1 cellular context compared by ENCODE assay signal in the genomic region with DNA sequence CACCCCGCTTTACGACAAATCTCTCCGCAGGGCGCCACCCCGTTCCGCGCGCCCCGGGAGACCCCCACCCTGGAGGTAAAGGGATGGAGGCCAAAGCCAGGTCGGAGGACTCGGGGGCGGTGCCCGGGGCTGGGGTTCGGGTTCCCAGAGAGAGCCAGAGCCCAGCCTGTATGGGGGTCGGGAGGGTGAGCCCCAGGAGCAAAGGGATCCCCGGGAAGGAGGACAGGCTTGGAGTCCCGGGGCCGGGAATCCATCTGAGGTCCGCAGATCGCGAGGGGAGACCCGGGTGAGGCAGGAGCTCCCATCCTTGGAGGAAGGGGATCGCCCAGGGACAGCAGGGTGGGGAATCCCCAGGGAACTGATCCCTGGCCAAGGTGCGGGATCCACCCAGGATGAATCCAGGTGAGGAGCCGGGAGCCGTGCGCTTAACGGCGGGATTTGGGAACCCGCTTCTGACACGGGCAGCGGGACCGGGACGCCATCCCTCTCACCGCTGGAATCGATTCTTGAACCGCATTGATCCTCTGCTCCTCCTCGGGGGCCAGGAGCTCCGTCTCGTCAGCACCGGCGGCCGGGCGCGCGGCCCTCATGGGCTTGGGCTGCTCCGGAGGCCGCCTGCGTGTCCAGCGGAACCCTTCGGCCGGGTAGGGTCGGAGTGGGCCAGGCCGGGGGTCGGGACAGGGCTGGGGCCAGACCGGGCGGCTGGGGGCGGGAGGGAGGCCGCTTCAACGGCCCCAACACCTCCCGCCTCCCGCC.
TF ChIP-seq lines count a peak whose summit lies in the region.

Gene MMD (minus strand): TSS at position 657 of the 756 bp plus-strand sequence. CDS start 140 bp downstream, at position 517.

TF ChIP-seq in HepG2, 621 proteins besides CTCF, POLR2A, EP300 and RAD21 (continued from another document and continues in another):
- TF ChIP-seq ZNF3 (CRISPR knock-in tag; IDR thresholded peaks at IDR 0.05) = no peak
- TF ChIP-seq, protein P1, sequence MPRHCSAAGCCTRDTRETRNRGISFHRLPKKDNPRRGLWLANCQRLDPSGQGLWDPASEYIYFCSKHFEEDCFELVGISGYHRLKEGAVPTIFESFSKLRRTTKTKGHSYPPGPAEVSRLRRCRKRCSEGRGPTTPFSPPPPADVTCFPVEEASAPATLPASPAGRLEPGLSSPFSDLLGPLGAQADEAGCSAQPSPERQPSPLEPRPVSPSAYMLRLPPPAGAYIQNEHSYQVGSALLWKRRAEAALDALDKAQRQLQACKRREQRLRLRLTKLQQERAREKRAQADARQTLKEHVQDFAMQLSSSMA (CRISPR knock-in tag; IDR thresholded peaks at IDR 0.05) = no peak
- TF ChIP-seq, protein P2, sequence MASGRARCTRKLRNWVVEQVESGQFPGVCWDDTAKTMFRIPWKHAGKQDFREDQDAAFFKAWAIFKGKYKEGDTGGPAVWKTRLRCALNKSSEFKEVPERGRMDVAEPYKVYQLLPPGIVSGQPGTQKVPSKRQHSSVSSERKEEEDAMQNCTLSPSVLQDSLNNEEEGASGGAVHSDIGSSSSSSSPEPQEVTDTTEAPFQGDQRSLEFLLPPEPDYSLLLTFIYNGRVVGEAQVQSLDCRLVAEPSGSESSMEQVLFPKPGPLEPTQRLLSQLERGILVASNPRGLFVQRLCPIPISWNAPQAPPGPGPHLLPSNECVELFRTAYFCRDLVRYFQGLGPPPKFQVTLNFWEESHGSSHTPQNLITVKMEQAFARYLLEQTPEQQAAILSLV (CRISPR knock-in tag; IDR thresholded peaks at IDR 0.05; ENCODE audit: borderline replicate concordance) = peak; percentile 92; the same call in 1 of the 2 replicates
- 0 out of 2 replicates have a peak, but pooled peaks have one; percentile 6 for TF ChIP-seq MIXL1 (CRISPR knock-in tag; IDR thresholded peaks at IDR 0.05)
- TF ChIP-seq PHF21A (CRISPR knock-in tag; IDR thresholded peaks at IDR 0.05) = no peak
- no peak for TF ChIP-seq RNF2 (conservative IDR thresholded peaks at IDR 0.05; ENCODE audit: low read depth)
- TF ChIP-seq SRSF4 (IDR thresholded peaks at IDR 0.05; ENCODE audit: low read depth, low read length, poor library complexity, severe bottlenecking) = no peak
- TF ChIP-seq ISX (CRISPR knock-in tag; conservative IDR thresholded peaks at IDR 0.05) = no peak
- TF ChIP-seq FOSL1 (CRISPR knock-in tag; IDR thresholded peaks at IDR 0.05; ENCODE audit: borderline replicate concordance) = no peak
- TF ChIP-seq ZKSCAN1 (IDR thresholded peaks at IDR 0.05; ENCODE audit: low read length) = no peak
- no peak; the same call in 1 of the 2 replicates for TF ChIP-seq MEF2D (CRISPR knock-in tag; IDR thresholded peaks at IDR 0.05)
- TF ChIP-seq ZNF740 (CRISPR knock-in tag; IDR thresholded peaks at IDR 0.05) = no peak
- TF ChIP-seq ZNF761 (CRISPR knock-in tag; conservative IDR thresholded peaks at IDR 0.05) = no peak
- TF ChIP-seq DBP (CRISPR knock-in tag; IDR thresholded peaks at IDR 0.05; ENCODE audit: not compliant biosample characterization) = no peak
- TF ChIP-seq LRRFIP1 (CRISPR knock-in tag; conservative IDR thresholded peaks at IDR 0.05) = no peak; the same call in 1 of the 2 replicates
- TF ChIP-seq, protein P3, sequence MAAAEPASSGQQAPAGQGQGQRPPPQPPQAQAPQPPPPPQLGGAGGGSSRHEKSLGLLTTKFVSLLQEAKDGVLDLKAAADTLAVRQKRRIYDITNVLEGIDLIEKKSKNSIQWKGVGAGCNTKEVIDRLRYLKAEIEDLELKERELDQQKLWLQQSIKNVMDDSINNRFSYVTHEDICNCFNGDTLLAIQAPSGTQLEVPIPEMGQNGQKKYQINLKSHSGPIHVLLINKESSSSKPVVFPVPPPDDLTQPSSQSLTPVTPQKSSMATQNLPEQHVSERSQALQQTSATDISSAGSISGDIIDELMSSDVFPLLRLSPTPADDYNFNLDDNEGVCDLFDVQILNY (CRISPR knock-in tag; conservative IDR thresholded peaks at IDR 0.05) = no peak
- TF ChIP-seq PHB2 (IDR thresholded peaks at IDR 0.05; ENCODE audit: partially characterized antibody) = no peak
- peak; percentile 85 for TF ChIP-seq KDM5B (CRISPR knock-in tag; IDR thresholded peaks at IDR 0.05; ENCODE audit: borderline replicate concordance)
- peak; percentile 69 for TF ChIP-seq ASH2L (IDR thresholded peaks at IDR 0.05; ENCODE audit: insufficient read length, low read depth, low read length)
- no peak for TF ChIP-seq SMC3 (IDR thresholded peaks at IDR 0.05; ENCODE audit: low read length)
- TF ChIP-seq NRL (CRISPR knock-in tag; IDR thresholded peaks at IDR 0.05; ENCODE audit: borderline replicate concordance) = peak; percentile 95; the same call in 1 of the 2 replicates
- TF ChIP-seq MYC (CRISPR knock-in tag; IDR thresholded peaks at IDR 0.05; ENCODE audit: borderline replicate concordance) = peak; percentile 51; the same call in 1 of the 2 replicates
- TF ChIP-seq HOXA7 (CRISPR knock-in tag; IDR thresholded peaks at IDR 0.05) = no peak
- TF ChIP-seq ZNF12 (CRISPR knock-in tag; IDR thresholded peaks at IDR 0.05) = no peak
- TF ChIP-seq, protein P4, sequence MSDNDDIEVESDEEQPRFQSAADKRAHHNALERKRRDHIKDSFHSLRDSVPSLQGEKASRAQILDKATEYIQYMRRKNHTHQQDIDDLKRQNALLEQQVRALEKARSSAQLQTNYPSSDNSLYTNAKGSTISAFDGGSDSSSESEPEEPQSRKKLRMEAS (IDR thresholded peaks at IDR 0.05) = 0 out of 2 replicates have a peak, but pooled peaks have one; percentile 44
- TF ChIP-seq, protein P5, sequence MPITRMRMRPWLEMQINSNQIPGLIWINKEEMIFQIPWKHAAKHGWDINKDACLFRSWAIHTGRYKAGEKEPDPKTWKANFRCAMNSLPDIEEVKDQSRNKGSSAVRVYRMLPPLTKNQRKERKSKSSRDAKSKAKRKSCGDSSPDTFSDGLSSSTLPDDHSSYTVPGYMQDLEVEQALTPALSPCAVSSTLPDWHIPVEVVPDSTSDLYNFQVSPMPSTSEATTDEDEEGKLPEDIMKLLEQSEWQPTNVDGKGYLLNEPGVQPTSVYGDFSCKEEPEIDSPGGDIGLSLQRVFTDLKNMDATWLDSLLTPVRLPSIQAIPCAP (CRISPR knock-in tag; IDR thresholded peaks at IDR 0.05; ENCODE audit: low read depth) = no peak
- no peak for TF ChIP-seq ZNF639 (CRISPR knock-in tag; conservative IDR thresholded peaks at IDR 0.05)
- no peak for TF ChIP-seq ZZZ3 (CRISPR knock-in tag; IDR thresholded peaks at IDR 0.05; ENCODE audit: borderline replicate concordance)
- TF ChIP-seq ZNF282 (IDR thresholded peaks at IDR 0.05; ENCODE audit: partially characterized antibody) = no peak
- peak; percentile 67; the same call in 1 of the 2 replicates for TF ChIP-seq NAIF1 (CRISPR knock-in tag; IDR thresholded peaks at IDR 0.05; ENCODE audit: borderline replicate concordance)
- peak; percentile 10; the same call in 1 of the 2 replicates for TF ChIP-seq KDM4B (CRISPR knock-in tag; IDR thresholded peaks at IDR 0.05)
- TF ChIP-seq ZNF446 (CRISPR knock-in tag; IDR thresholded peaks at IDR 0.05) = peak; percentile 77
- no peak for TF ChIP-seq ZNF296 (CRISPR knock-in tag; conservative IDR thresholded peaks at IDR 0.05)
- peak; percentile 63 for TF ChIP-seq SRY (CRISPR knock-in tag; IDR thresholded peaks at IDR 0.05)
- no peak for TF ChIP-seq ZNF484 (CRISPR knock-in tag; IDR thresholded peaks at IDR 0.05; ENCODE audit: borderline replicate concordance, low read depth)
- no peak; the same call in 1 of the 2 replicates for TF ChIP-seq ZNF614 (CRISPR knock-in tag; IDR thresholded peaks at IDR 0.05; ENCODE audit: borderline replicate concordance)
- TF ChIP-seq ZNF704 (CRISPR knock-in tag; IDR thresholded peaks at IDR 0.05; ENCODE audit: borderline replicate concordance) = no peak
- peak; percentile 45; the same call in 1 of the 2 replicates for TF ChIP-seq NFKB2 (CRISPR knock-in tag; IDR thresholded peaks at IDR 0.05; ENCODE audit: borderline replicate concordance)
- 0 out of 2 replicates have a peak, but pooled peaks have one; percentile 6 for TF ChIP-seq ZNF362 (CRISPR knock-in tag; IDR thresholded peaks at IDR 0.05; ENCODE audit: borderline replicate concordance)
- TF ChIP-seq FOXO4 (CRISPR knock-in tag; conservative IDR thresholded peaks at IDR 0.05) = no peak
- no peak for TF ChIP-seq ZBTB34 (CRISPR knock-in tag; IDR thresholded peaks at IDR 0.05)
- no peak for TF ChIP-seq KDM6A (CRISPR knock-in tag; IDR thresholded peaks at IDR 0.05; ENCODE audit: low read depth)
- TF ChIP-seq CC2D1A (CRISPR knock-in tag; IDR thresholded peaks at IDR 0.05) = no peak
- TF ChIP-seq MTF1 (CRISPR knock-in tag; IDR thresholded peaks at IDR 0.05) = no peak
- 0 out of 2 replicates have a peak, but pooled peaks have one; percentile 38 for TF ChIP-seq DR1 (CRISPR knock-in tag; IDR thresholded peaks at IDR 0.05)
- no peak for TF ChIP-seq ZNF850 (CRISPR knock-in tag; conservative IDR thresholded peaks at IDR 0.05)
- no peak for TF ChIP-seq ZFP36 (IDR thresholded peaks at IDR 0.05; ENCODE audit: borderline replicate concordance, low read depth, low read length, partially characterized antibody)
